Comparison of ENCODE assay signal across 1 cellular context in genomic region chr13:44364601-44365000, GRCh38.
TF ChIP-seq lines count a peak whose summit lies in the region.

No MANE protein-coding gene starts in this region.

TF ChIP-seq in HepG2, 621 proteins besides CTCF, POLR2A, EP300 and RAD21 (continued from another document and continues in another):
- TF ChIP-seq, protein P1, sequence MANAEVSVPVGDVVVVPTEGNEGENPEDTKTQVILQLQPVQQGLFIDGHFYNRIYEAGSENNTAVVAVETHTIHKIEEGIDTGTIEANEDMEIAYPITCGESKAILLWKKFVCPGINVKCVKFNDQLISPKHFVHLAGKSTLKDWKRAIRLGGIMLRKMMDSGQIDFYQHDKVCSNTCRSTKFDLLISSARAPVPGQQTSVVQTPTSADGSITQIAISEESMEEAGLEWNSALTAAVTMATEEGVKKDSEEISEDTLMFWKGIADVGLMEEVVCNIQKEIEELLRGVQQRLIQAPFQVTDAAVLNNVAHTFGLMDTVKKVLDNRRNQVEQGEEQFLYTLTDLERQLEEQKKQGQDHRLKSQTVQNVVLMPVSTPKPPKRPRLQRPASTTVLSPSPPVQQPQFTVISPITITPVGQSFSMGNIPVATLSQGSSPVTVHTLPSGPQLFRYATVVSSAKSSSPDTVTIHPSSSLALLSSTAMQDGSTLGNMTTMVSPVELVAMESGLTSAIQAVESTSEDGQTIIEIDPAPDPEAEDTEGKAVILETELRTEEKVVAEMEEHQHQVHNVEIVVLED (CRISPR knock-in tag; IDR thresholded peaks at IDR 0.05; ENCODE audit: borderline replicate concordance): no peak
- TF ChIP-seq BHLHE40 (IDR thresholded peaks at IDR 0.05; ENCODE audit: low read length) (peak; percentile 52; the same call in 1 of the 2 replicates), KAT8 (CRISPR knock-in tag; IDR thresholded peaks at IDR 0.05) (no peak), TCF7 (IDR thresholded peaks at IDR 0.05; ENCODE audit: low read depth) (peak; percentile 34; the same call in 1 of the 2 replicates), ZNF883 (CRISPR knock-in tag; IDR thresholded peaks at IDR 0.05; ENCODE audit: not compliant biosample characterization) (no peak), ZNF678 (CRISPR knock-in tag; IDR thresholded peaks at IDR 0.05) (no peak), NR2C2 (CRISPR knock-in tag; IDR thresholded peaks at IDR 0.05; ENCODE audit: borderline replicate concordance) (peak; percentile 47; the same call in 1 of the 2 replicates), LCORL (IDR thresholded peaks at IDR 0.05) (no peak), LCORL (CRISPR knock-in tag; IDR thresholded peaks at IDR 0.05) (peak; percentile 88), DMAP1 (CRISPR knock-in tag; IDR thresholded peaks at IDR 0.05) (no peak), PAXIP1 (CRISPR knock-in tag; conservative IDR thresholded peaks at IDR 0.05) (peak; percentile 78), ZNF124 (CRISPR knock-in tag; IDR thresholded peaks at IDR 0.05) (no peak), ZNF558 (CRISPR knock-in tag; IDR thresholded peaks at IDR 0.05; ENCODE audit: borderline replicate concordance) (no peak), ATF1 (CRISPR knock-in tag; IDR thresholded peaks at IDR 0.05) (no peak), PCBP2 (optimal IDR thresholded peaks at IDR 0.05; ENCODE audit: low read depth, low read length, poor library complexity, severe bottlenecking) (no peak), CREBL2 (CRISPR knock-in tag; IDR thresholded peaks at IDR 0.05; ENCODE audit: borderline replicate concordance) (no peak), ZNF256 (CRISPR knock-in tag; conservative IDR thresholded peaks at IDR 0.05) (no peak), ZNF784 (CRISPR knock-in tag; IDR thresholded peaks at IDR 0.05; ENCODE audit: borderline replicate concordance) (no peak), TFDP1 (CRISPR knock-in tag; IDR thresholded peaks at IDR 0.05; ENCODE audit: borderline replicate concordance) (no peak), ZNF264 (CRISPR knock-in tag; IDR thresholded peaks at IDR 0.05) (no peak), POLR2G (IDR thresholded peaks at IDR 0.05; ENCODE audit: low read depth, low read length) (no peak), MEF2D (CRISPR knock-in tag; IDR thresholded peaks at IDR 0.05) (no peak; the same call in 1 of the 2 replicates), SNAPC2 (CRISPR knock-in tag; IDR thresholded peaks at IDR 0.05) (no peak), BCLAF1 (IDR thresholded peaks at IDR 0.05) (no peak), RARA (CRISPR knock-in tag; IDR thresholded peaks at IDR 0.05) (peak; percentile 82), ZNF644 (CRISPR knock-in tag; IDR thresholded peaks at IDR 0.05; ENCODE audit: low read depth) (no peak), RNF2 (conservative IDR thresholded peaks at IDR 0.05; ENCODE audit: low read depth) (no peak), MXD4 (CRISPR knock-in tag; IDR thresholded peaks at IDR 0.05) (no peak), GTF3A (CRISPR knock-in tag; conservative IDR thresholded peaks at IDR 0.05) (no peak), JARID2 (CRISPR knock-in tag; IDR thresholded peaks at IDR 0.05; ENCODE audit: insufficient replicate concordance) (no peak), SATB2 (CRISPR knock-in tag; IDR thresholded peaks at IDR 0.05) (no peak), ZBTB20 (CRISPR knock-in tag; IDR thresholded peaks at IDR 0.05; ENCODE audit: borderline replicate concordance, low read depth) (no peak), RARG (CRISPR knock-in tag; IDR thresholded peaks at IDR 0.05; ENCODE audit: low read depth) (no peak), TARDBP (CRISPR knock-in tag; IDR thresholded peaks at IDR 0.05) (no peak), MLLT10 (CRISPR knock-in tag; IDR thresholded peaks at IDR 0.05) (no peak)
- TF ChIP-seq, protein P2, sequence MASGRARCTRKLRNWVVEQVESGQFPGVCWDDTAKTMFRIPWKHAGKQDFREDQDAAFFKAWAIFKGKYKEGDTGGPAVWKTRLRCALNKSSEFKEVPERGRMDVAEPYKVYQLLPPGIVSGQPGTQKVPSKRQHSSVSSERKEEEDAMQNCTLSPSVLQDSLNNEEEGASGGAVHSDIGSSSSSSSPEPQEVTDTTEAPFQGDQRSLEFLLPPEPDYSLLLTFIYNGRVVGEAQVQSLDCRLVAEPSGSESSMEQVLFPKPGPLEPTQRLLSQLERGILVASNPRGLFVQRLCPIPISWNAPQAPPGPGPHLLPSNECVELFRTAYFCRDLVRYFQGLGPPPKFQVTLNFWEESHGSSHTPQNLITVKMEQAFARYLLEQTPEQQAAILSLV (CRISPR knock-in tag; IDR thresholded peaks at IDR 0.05; ENCODE audit: borderline replicate concordance): no peak
- TF ChIP-seq, protein P3, sequence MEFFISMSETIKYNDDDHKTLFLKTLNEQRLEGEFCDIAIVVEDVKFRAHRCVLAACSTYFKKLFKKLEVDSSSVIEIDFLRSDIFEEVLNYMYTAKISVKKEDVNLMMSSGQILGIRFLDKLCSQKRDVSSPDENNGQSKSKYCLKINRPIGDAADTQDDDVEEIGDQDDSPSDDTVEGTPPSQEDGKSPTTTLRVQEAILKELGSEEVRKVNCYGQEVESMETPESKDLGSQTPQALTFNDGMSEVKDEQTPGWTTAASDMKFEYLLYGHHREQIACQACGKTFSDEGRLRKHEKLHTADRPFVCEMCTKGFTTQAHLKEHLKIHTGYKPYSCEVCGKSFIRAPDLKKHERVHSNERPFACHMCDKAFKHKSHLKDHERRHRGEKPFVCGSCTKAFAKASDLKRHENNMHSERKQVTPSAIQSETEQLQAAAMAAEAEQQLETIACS (CRISPR knock-in tag; IDR thresholded peaks at IDR 0.05): no peak
- TF ChIP-seq, protein P4, sequence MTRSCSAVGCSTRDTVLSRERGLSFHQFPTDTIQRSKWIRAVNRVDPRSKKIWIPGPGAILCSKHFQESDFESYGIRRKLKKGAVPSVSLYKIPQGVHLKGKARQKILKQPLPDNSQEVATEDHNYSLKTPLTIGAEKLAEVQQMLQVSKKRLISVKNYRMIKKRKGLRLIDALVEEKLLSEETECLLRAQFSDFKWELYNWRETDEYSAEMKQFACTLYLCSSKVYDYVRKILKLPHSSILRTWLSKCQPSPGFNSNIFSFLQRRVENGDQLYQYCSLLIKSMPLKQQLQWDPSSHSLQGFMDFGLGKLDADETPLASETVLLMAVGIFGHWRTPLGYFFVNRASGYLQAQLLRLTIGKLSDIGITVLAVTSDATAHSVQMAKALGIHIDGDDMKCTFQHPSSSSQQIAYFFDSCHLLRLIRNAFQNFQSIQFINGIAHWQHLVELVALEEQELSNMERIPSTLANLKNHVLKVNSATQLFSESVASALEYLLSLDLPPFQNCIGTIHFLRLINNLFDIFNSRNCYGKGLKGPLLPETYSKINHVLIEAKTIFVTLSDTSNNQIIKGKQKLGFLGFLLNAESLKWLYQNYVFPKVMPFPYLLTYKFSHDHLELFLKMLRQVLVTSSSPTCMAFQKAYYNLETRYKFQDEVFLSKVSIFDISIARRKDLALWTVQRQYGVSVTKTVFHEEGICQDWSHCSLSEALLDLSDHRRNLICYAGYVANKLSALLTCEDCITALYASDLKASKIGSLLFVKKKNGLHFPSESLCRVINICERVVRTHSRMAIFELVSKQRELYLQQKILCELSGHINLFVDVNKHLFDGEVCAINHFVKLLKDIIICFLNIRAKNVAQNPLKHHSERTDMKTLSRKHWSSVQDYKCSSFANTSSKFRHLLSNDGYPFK (CRISPR knock-in tag; IDR thresholded peaks at IDR 0.05; ENCODE audit: borderline replicate concordance): no peak
- TF ChIP-seq, protein P5, sequence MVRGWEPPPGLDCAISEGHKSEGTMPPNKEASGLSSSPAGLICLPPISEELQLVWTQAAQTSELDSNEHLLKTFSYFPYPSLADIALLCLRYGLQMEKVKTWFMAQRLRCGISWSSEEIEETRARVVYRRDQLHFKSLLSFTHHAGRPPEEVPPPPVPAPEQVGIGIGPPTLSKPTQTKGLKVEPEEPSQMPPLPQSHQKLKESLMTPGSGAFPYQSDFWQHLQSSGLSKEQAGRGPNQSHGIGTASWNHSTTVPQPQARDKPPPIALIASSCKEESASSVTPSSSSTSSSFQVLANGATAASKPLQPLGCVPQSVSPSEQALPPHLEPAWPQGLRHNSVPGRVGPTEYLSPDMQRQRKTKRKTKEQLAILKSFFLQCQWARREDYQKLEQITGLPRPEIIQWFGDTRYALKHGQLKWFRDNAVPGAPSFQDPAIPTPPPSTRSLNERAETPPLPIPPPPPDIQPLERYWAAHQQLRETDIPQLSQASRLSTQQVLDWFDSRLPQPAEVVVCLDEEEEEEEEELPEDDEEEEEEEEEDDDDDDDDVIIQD (CRISPR knock-in tag; IDR thresholded peaks at IDR 0.05; ENCODE audit: low read depth): no peak
- TF ChIP-seq, protein P6, sequence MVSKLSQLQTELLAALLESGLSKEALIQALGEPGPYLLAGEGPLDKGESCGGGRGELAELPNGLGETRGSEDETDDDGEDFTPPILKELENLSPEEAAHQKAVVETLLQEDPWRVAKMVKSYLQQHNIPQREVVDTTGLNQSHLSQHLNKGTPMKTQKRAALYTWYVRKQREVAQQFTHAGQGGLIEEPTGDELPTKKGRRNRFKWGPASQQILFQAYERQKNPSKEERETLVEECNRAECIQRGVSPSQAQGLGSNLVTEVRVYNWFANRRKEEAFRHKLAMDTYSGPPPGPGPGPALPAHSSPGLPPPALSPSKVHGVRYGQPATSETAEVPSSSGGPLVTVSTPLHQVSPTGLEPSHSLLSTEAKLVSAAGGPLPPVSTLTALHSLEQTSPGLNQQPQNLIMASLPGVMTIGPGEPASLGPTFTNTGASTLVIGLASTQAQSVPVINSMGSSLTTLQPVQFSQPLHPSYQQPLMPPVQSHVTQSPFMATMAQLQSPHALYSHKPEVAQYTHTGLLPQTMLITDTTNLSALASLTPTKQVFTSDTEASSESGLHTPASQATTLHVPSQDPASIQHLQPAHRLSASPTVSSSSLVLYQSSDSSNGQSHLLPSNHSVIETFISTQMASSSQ (IDR thresholded peaks at IDR 0.05; ENCODE audit: low read depth): no peak
- TF ChIP-seq, protein P6 (CRISPR knock-in tag; IDR thresholded peaks at IDR 0.05; ENCODE audit: borderline replicate concordance): no peak
